Comparison of ENCODE assay signal across 27 cellular contexts in genomic region chr15:29379647-29380046, GRCh38.
"Had no signal": no experiment of that assay in that cellular context is flagged by ENCODE, and none has a peak within 500 bp of the region (broad histone marks: within the 10 kb centered on the region; RNA-seq: fewer than 3 reads in every experiment).

No MANE protein-coding gene starts in this region.

- H3K27me3 ChIP-seq: brain microvascular endothelial cell, dorsolateral prefrontal cortex, esophagus muscularis mucosa, foreskin keratinocyte, gastrocnemius medialis had no signal

- H3K4me1 ChIP-seq: esophagus muscularis mucosa, foreskin keratinocyte, gastrocnemius medialis had no signal

- ATAC-seq: activated CD4-positive, alpha-beta T cell treated with anti-CD3 and anti-CD28 coated beads for 36 hours; activated CD8-positive, alpha-beta memory T cell treated with anti-CD3 and anti-CD28 coated beads, Interleukin-2, amount 10 ng/mL, durations not matched to agents 7 days and 5 days; activated CD8-positive, alpha-beta T cell treated with anti-CD3 and anti-CD28 coated beads, Interleukin-2, amount 10 ng/mL, durations not matched to agents 7 days and 5 days; activated naive CD4-positive, alpha-beta T cell treated with anti-CD3 and anti-CD28 coated beads, Interleukin-2, amount 50 U/mL, for 72 hours; foreskin keratinocyte; gastrocnemius medialis had no signal

- FAIRE-seq: astrocyte, bronchial epithelial cell had no signal

- DNase-seq: activated CD4-positive, alpha-beta memory T cell treated with anti-CD3 and anti-CD28 coated beads for 36 hours; activated CD4-positive, alpha-beta T cell treated with anti-CD3 and anti-CD28 coated beads for 36 hours; activated CD4-positive, alpha-beta T cell treated with anti-CD3 and anti-CD28 coated beads, Interleukin-2, amount 10 ng/mL, durations not matched to agents 24 days and 14 days; activated CD4-positive, CD25-positive, alpha-beta regulatory T cell; activated CD4-positive, CD25-positive, alpha-beta regulatory T cell treated with anti-CD3 and anti-CD28 coated beads, Interleukin-2, amount 50 U/mL, for 72 hours; activated CD8-positive, alpha-beta memory T cell treated with anti-CD3 and anti-CD28 coated beads, Interleukin-2, amount 10 ng/mL, durations not matched to agents 7 days and 5 days; activated CD8-positive, alpha-beta memory T cell treated with anti-CD3 and anti-CD28 coated beads, Interleukin-2, amount 50 U/mL, for 4 hours; activated CD8-positive, alpha-beta T cell treated with anti-CD3 and anti-CD28 coated beads, Interleukin-2, amount 10 ng/mL, durations not matched to agents 7 days and 5 days; activated gamma-delta T cell; activated naive CD4-positive, alpha-beta T cell; activated naive CD4-positive, alpha-beta T cell treated with anti-CD3 and anti-CD28 coated beads, Interleukin-2, amount 10 ng/mL, durations not matched to agents 7 days and 5 days; activated naive CD8-positive, alpha-beta T cell treated with anti-CD3 and anti-CD28 coated beads, Interleukin-2, amount 10 ng/mL, durations not matched to agents 7 days and 5 days; activated T-cell treated with anti-CD3 and anti-CD28 coated beads, Interleukin-2, amount 50 U/mL, for 1 hour; activated T-cell treated with anti-CD3 and anti-CD28 coated beads, Interleukin-2, amount 50 U/mL, for 48 hours; anterior cingulate cortex; brain microvascular endothelial cell; effector memory CD4-positive, alpha-beta T cell; erythroblast; foreskin keratinocyte; gastrocnemius medialis; T-helper 2 cell had no signal

- H3K36me3 ChIP-seq: brain microvascular endothelial cell, esophagus muscularis mucosa, gastrocnemius medialis had no signal

- H3K9me3 ChIP-seq: esophagus muscularis mucosa, gastrocnemius medialis had no signal

- H3K27ac ChIP-seq: brain microvascular endothelial cell, coronary artery, dorsolateral prefrontal cortex, esophagus muscularis mucosa, foreskin keratinocyte, gastrocnemius medialis had no signal

- H3K4me3 ChIP-seq: coronary artery, dorsolateral prefrontal cortex, esophagus muscularis mucosa, gastrocnemius medialis had no signal
